In genomic region chr14:53378142-53378541, GRCh38 we compare ENCODE assay signal across 32 cellular contexts.
"Had no signal": no experiment of that assay in that cellular context is flagged by ENCODE, and none has a peak within 500 bp of the region (broad histone marks: within the 10 kb centered on the region; RNA-seq: fewer than 3 reads in every experiment).

No MANE protein-coding gene starts in this region.

- H3K4me1 ChIP-seq: Peyer's patch, SJSA1 had no signal

- H3K4me2 ChIP-seq: KMS-11, SK-N-SH had no signal

- H3K4me3 ChIP-seq: MG63, Peyer's patch, SJSA1 had no signal

- DNase-seq: Karpas-422, KBM-7, MG63, MV-4-11, NCI-H1048, NCI-H1092 treated with DMSO at 0.1 percent for 48 hours, NCI-H1105 treated with DMSO at 0.1 percent for 48 hours, NCI-H1417, NCI-H1436, NCI-H146, NCI-H1694, NCI-H187, NCI-H1930, NCI-H2029 treated with DMSO at 0.1 percent for 48 hours, NCI-H2081 treated with DMSO at 0.1 percent for 48 hours, NCI-H2107, NCI-H2171, NCI-H345, NCI-H446, NCI-H524, NCI-H526, NCI-H69, NCI-H748 treated with DMSO at 0.1 percent for 48 hours, NCI-H82, Peyer's patch, Right ventricle myocardium superior, RPMI8226, SHP77 treated with DMSO at 0.1 percent for 48 hours, SK-N-SH, SW 1271 had no signal

- H3K36me3 ChIP-seq: MG63, Peyer's patch, SJSA1 had no signal

- H3K9ac ChIP-seq: KMS-11, SK-N-SH had no signal

- H3K27me3 ChIP-seq: MG63, Peyer's patch had no signal

- H3K27ac ChIP-seq: KMS-11, Peyer's patch, SJSA1 had no signal

- H3K9me2 ChIP-seq: SK-N-SH had no signal

- H3K9me3 ChIP-seq: MG63, Peyer's patch, SJSA1, SK-N-SH had no signal
